ENCODE assay signal across 8 cellular contexts in the genomic region with DNA sequence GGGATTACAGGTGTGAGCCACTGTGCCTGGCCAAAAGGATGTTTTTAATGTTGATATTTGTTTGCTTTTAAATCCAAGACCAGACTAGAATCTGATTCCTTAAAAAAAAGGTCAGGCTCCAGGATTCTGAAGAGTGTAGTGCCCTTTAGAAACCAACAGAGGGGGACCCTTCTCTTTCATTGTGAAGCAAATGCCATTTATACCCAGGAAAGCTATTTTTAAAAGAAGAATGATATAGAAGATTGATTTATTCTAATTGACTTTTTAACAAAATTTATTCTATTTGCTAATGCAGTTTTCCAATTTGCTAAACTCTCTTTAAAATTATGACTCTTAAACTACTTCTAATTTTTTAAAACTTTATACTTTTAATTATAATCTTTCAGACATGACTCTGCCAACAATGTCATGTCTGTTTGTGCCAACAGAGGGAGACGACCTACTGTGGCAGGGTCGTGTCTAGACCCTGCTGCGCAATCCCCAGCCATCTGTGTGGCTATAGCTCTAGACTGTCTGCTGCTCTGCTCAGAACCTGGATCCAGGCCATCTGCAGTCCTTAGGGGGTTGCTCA.
DNase-seq lines count a peak whose midpoint lies in the region; ATAC-seq and TF ChIP-seq lines count a peak whose summit lies in the region.

No MANE protein-coding gene starts in this region.

- H3K14ac ChIP-seq in H9 (ENCODE audit: insufficient read depth, low read length), result no peak overlapping the region

- no CpG with 5 or more reads among the region's 3 CpGs for WGBS in H9 (ENCODE audit: extremely low coverage, insufficient read length, low lambda C conversion rate)

- H3K9me3 Mint-ChIP-seq in H9 (no peaks in the 10 kb centered on the region), brain (no peaks in the 10 kb centered on the region)
- no peaks in the 10 kb centered on the region for H3K9me3 Mint-ChIP-seq in CD8-positive, alpha-beta memory T cell

- H3K4me2 ChIP-seq in H9 (ENCODE audit: insufficient read depth, insufficient read length, low read length), result no peak overlapping the region

- no peak overlapping the region for H2BK120ac ChIP-seq in H9 (ENCODE audit: low read depth, low read length, poor library complexity, severe bottlenecking)

- H2AFZ ChIP-seq in H9 (ENCODE audit: low read length), result no peak overlapping the region

- H3K4me1 Mint-ChIP-seq in H9 (no peaks in the 10 kb centered on the region), brain (peaks cover 18% of the 10 kb centered on the region)
- no peaks in the 10 kb centered on the region for H3K4me1 Mint-ChIP-seq in CD8-positive, alpha-beta memory T cell

- no peak overlapping the region for H2BK15ac ChIP-seq in H9 (ENCODE audit: low read depth, low read length)

- H4K8ac ChIP-seq in H9 (replicated peaks; ENCODE audit: insufficient read length, low read depth, low read length), result no peak overlapping the region

- POLR2A ChIA-PET in CD8-positive, alpha-beta memory T cell (lab: Charles Lee), result no interaction called here

- no peaks in the 10 kb centered on the region for H3K36me3 ChIP-seq in CD8-positive, alpha-beta memory T cell (ENCODE audit: insufficient read depth, low read length)

- peak; percentile 52 for ATAC-seq in left lobe of liver

- H3K27ac Mint-ChIP-seq in H9, result no peak overlapping the region
- H3K27ac Mint-ChIP-seq in brain, result no peak overlapping the region
- no peak overlapping the region for H3K27ac Mint-ChIP-seq in CD8-positive, alpha-beta memory T cell

- no peaks in the 10 kb centered on the region for H4K20me1 ChIP-seq in H9 (ENCODE audit: control insufficient read depth, insufficient read depth, insufficient read length)

- no peaks in the 10 kb centered on the region for H3K9me3 ChIP-seq in H9 (ENCODE audit: control insufficient read depth, low read depth, low read length)
- H3K9me3 ChIP-seq in CD8-positive, alpha-beta memory T cell (ENCODE audit: low read length), result no peaks in the 10 kb centered on the region

- H4K5ac ChIP-seq in H9 (ENCODE audit: insufficient read length, low read depth, low read length), result no peak overlapping the region

- no peak overlapping the region for H2BK12ac ChIP-seq in H9 (ENCODE audit: insufficient read length, low read depth, low read length)

- H2BK20ac ChIP-seq in H9 (ENCODE audit: low read depth, low read length, poor library complexity, severe bottlenecking), result no peak overlapping the region

- no peak overlapping the region for H3K23ac ChIP-seq in H9 (ENCODE audit: insufficient read length, low read depth, low read length)

- H3K4ac ChIP-seq in H9 (ENCODE audit: low read depth, low read length), result no peak overlapping the region

- no peaks in the 10 kb centered on the region for H3K23me2 ChIP-seq in H9 (ENCODE audit: insufficient read length, low read depth, low read length, poor library complexity, severe bottlenecking)

- H3K4me3 Mint-ChIP-seq in H9 (no peak overlapping the region), brain (no peak overlapping the region)
- H3K4me3 Mint-ChIP-seq in CD8-positive, alpha-beta memory T cell, result no peak overlapping the region

- H2BK5ac ChIP-seq in H9 (ENCODE audit: insufficient read length, low read length), result no peak overlapping the region

- CTCF ChIA-PET in CD8-positive, alpha-beta memory T cell (lab: Charles Lee), result no interaction called here

- H3K36me3 Mint-ChIP-seq in H9 (ENCODE audit: insufficient read depth in 1 of 3, low read depth in 3 of 3) (peaks cover 0 to 16% (median 3%) of the 10 kb centered on the region in 3 experiments; a peak in 3 of 7 replicates), brain (peaks cover 29% of the 10 kb centered on the region)
- H3K36me3 Mint-ChIP-seq in CD8-positive, alpha-beta memory T cell, result no peaks in the 10 kb centered on the region

- no peak overlapping the region for H3K9ac ChIP-seq in H9 (ENCODE audit: extremely low read depth, insufficient read length, low read length)

- H2AK5ac ChIP-seq in H9 (ENCODE audit: insufficient read length, low read length), result no peak overlapping the region

- no peaks in the 10 kb centered on the region for H3K79me2 ChIP-seq in H9 (ENCODE audit: insufficient read depth, low read length)

- H3K27me3 Mint-ChIP-seq in H9 (ENCODE audit: low read depth) (no peaks in the 10 kb centered on the region), brain (no peaks in the 10 kb centered on the region)
- peaks cover 3 to 4% of the 10 kb centered on the region in 2 donors for H3K27me3 Mint-ChIP-seq in CD8-positive, alpha-beta memory T cell

- no peak overlapping the region for H3K4me3 ChIP-seq in CD8-positive, alpha-beta memory T cell (ENCODE audit: low read length)

- no peaks in the 10 kb centered on the region for H3K27me3 ChIP-seq in H9 (ENCODE audit: insufficient read depth, low read length)
- H3K27me3 ChIP-seq in CD8-positive, alpha-beta memory T cell (ENCODE audit: insufficient read depth, low read length, poor library complexity, severe bottlenecking), result no peaks in the 10 kb centered on the region

- DNase-seq in DMS 273 (lab: John Stamatoyannopoulos, UW; ENCODE audit: unreplicated experiment) (peak; percentile 85), H9 (peak; percentile 47), NCI-H226 (peak; percentile 14), left lobe of liver (ENCODE audit: low spot score) (no peak), GM20000 (ENCODE audit: low spot score) (no peak), mesenteric fat pad (ENCODE audit: low spot score) (no peak)
- no peak for DNase-seq in CD8-positive, alpha-beta memory T cell

- H3K4me1 ChIP-seq in H9 (ENCODE audit: insufficient read depth, low read length), result no peaks in the 10 kb centered on the region
- no peaks in the 10 kb centered on the region for H3K4me1 ChIP-seq in CD8-positive, alpha-beta memory T cell (ENCODE audit: insufficient read depth, low read length)

- H3K56ac ChIP-seq in H9 (ENCODE audit: insufficient read length, low read depth, low read length), result no peak overlapping the region

- no peak overlapping the region for H3T11ph ChIP-seq in H9 (ENCODE audit: low read length)

- H3K27ac ChIP-seq in H9 (ENCODE audit: insufficient read length, low read depth, low read length), result no peak overlapping the region
- no peak overlapping the region for H3K27ac ChIP-seq in CD8-positive, alpha-beta memory T cell (ENCODE audit: low read depth, low read length)

- H3K18ac ChIP-seq in H9 (ENCODE audit: insufficient read length, low read depth, low read length), result no peak overlapping the region

- H4K91ac ChIP-seq in H9 (ENCODE audit: insufficient read length, low read depth, low read length), result no peak overlapping the region

- TF ChIP-seq CTCF in H9 (conservative IDR thresholded peaks at IDR 0.05) (peak; percentile 89), brain (conservative IDR thresholded peaks at IDR 0.05) (peak; percentile 91 to 93), GM20000 (IDR thresholded peaks at IDR 0.05; ENCODE audit: extremely low read depth, missing control alignments) (no peak)

- H3K79me1 ChIP-seq in H9 (ENCODE audit: insufficient read depth, low read depth, low read length, poor library complexity, severe bottlenecking), result no peaks in the 10 kb centered on the region

Comparison
In these comparisons a context has a peak if more than half of its experiments do, and no peak if none do; other contexts are left out.
1. DNase-seq: peak in DMS 273 (single experiment), H9 (single experiment) and NCI-H226 (single experiment); none in left lobe of liver (single experiment), GM20000 (single experiment), mesenteric fat pad (single experiment) and CD8-positive, alpha-beta memory T cell (0 of 5).